In genomic region chr1:202237052-202237451, GRCh38 we compare ENCODE assay signal across 9 cellular contexts. TPM values are rescaled to one million over a fixed set of nuclear protein-coding genes. Genes with fewer than 3 reads are reported as not detected.
DNase-seq lines count a peak whose midpoint lies in the region; ATAC-seq, FAIRE-seq and TF ChIP-seq lines count a peak whose summit lies in the region.
"Had no signal": no experiment of that assay in that cellular context is flagged by ENCODE, and none has a peak within 500 bp of the region (broad histone marks: within the 10 kb centered on the region; RNA-seq: fewer than 3 reads in every experiment).

No MANE protein-coding gene starts in this region.

- TF ChIP-seq CTCF in GM12878 (IDR thresholded peaks at IDR 0.05 in 2 of 3, conservative IDR thresholded peaks at IDR 0.05 in 1 of 3; ENCODE audit: control insufficient read depth in 2 of 3, extremely low read depth in 1 of 3, insufficient read depth in 1 of 3, low read depth in 3 of 3, low read length in 3 of 3) (peak; percentile 42 to 73 (median 51)), lower lobe of right lung (IDR thresholded peaks at IDR 0.05) (peak; percentile 42)

- peak; percentile 98 for ATAC-seq in GM12878
- ATAC-seq in lower lobe of right lung: peak; percentile 64 to 67
- no peak for ATAC-seq in GM21825 (IDR thresholded peaks at IDR 0.05; ENCODE audit: unreplicated experiment)
- no peak for ATAC-seq in HG02623 (IDR thresholded peaks at IDR 0.05; ENCODE audit: unreplicated experiment)

- intact Hi-C loops in GM12878 (cut with micrococcal nuclease; ENCODE audit: unreplicated experiment) (loop anchor here (5.0 kb wide), 1 partner anchor 45 kb away; the partner anchor contains the start of gene LGR6), lower lobe of right lung (cut with DNase I) (no loop called here)

- POLR2A ChIA-PET in HEK293T (lab: Yijun Ruan, JAX): interaction anchor here (1.1 kb wide), 1 partner anchor 12 kb away, joined by 4 read pairs; no protein-coding TSS in a partner anchor
- POLR2A ChIA-PET in GM12878 (lab: Charles Lee): no interaction called here

- RAD21 ChIA-PET in GM12878 (lab: Charles Lee; ENCODE audit: unreplicated experiment): interaction anchor here (0.6 to 1.0 kb wide), 2 partner anchors 43 to 77 kb away, joined by 3 read pairs; partner anchors contain the start of gene LGR6

- TF ChIP-seq RAD21 in GM12878 (IDR thresholded peaks at IDR 0.05; ENCODE audit: insufficient read depth, low read depth, low read length): no peak

- no peak overlapping the region for H3K4me3 ChIP-seq in GM12878
- no peak overlapping the region for H3K4me3 ChIP-seq in lower lobe of right lung

- H3K27ac ChIP-seq in GM12878 (ENCODE audit: control insufficient read depth, insufficient read depth) (no peak overlapping the region), lower lobe of right lung (no peak overlapping the region)

- no peak overlapping the region for H3K9ac ChIP-seq in GM12878 (ENCODE audit: control insufficient read depth, insufficient read depth, low read length)

- TF ChIP-seq POLR2A in GM12878 (IDR thresholded peaks at IDR 0.05; ENCODE audit: low read depth, low read length): no peak

- CTCF ChIA-PET in HEK293T (lab: Yijun Ruan, JAX) (interaction anchor here (0.6 to 2.0 kb wide), 8 partner anchors 8 to 47 kb away, joined by 3 to 9 read pairs (median 4); no protein-coding TSS in a partner anchor), GM12878 (lab: Yijun Ruan, JAX) (interaction anchor here (0.8 to 2.3 kb wide), 7 partner anchors 9 to 477 kb away, joined by 3 to 12 read pairs (median 3); partner anchors contain the start of gene LGR6)

- peaks cover 3% of the 10 kb centered on the region; the same call in 1 of the 2 replicates for H3K4me1 ChIP-seq in GM12878 (ENCODE audit: control insufficient read depth, insufficient read depth, low read length)
- H3K4me1 ChIP-seq in lower lobe of right lung: no peaks in the 10 kb centered on the region

- FAIRE-seq in GM12878 (lab: Jason Lieb, UNC): no peak

- no peaks in the 10 kb centered on the region for H3K9me3 ChIP-seq in GM12878 (replicated peaks; ENCODE audit: control insufficient read depth, insufficient read depth, low read length)
- H3K9me3 ChIP-seq in lower lobe of right lung: no peaks in the 10 kb centered on the region

- in situ Hi-C loops in GM12878 (cut with MboI): no loop called here

- peak; percentile 12 for DNase-seq in DMS79 (lab: John Stamatoyannopoulos, UW)
- peak; percentile 91 for DNase-seq in HEK293T (ENCODE audit: extremely low spot score)
- peak; percentile 29 for DNase-seq in NCI-H82 treated with DMSO at 0.1 percent for 48 hours (lab: John Stamatoyannopoulos, UW; ENCODE audit: unreplicated experiment)
- DNase-seq in GM12878 (ENCODE audit: low read depth, low spot score): no peak
- no peak for DNase-seq in lower lobe of right lung
- DNase-seq in T1000 (lab: John Stamatoyannopoulos, UW): no peak

- H3K4me2 ChIP-seq in GM12878 (ENCODE audit: control insufficient read depth, insufficient read depth): no peak overlapping the region

- SMC1A ChIA-PET in GM12878 (lab: Charles Lee; ENCODE audit: uncharacterized antibody, unreplicated experiment): no interaction called here

- H4K20me1 ChIP-seq in GM12878 (ENCODE audit: control insufficient read depth, insufficient read depth): no peaks in the 10 kb centered on the region

- H2AFZ ChIP-seq in GM12878 (ENCODE audit: control insufficient read depth, low read depth, low read length): no peak overlapping the region

- no peak for TF ChIP-seq EP300 in GM12878 (IDR thresholded peaks at IDR 0.05; ENCODE audit: borderline replicate concordance in 1 of 2, control insufficient read depth in 1 of 2, low read depth in 2 of 2, low read length in 2 of 2)

- H3K79me2 ChIP-seq in GM12878 (ENCODE audit: control insufficient read depth, insufficient read depth, low read length): no peaks in the 10 kb centered on the region

- H3K27me3 ChIP-seq in GM12878 (replicated peaks in 1 of 2; ENCODE audit: control insufficient read depth in 2 of 2, insufficient read depth in 2 of 2, low read length in 1 of 2): no peaks in the 10 kb centered on the region; a peak in 1 of 4 replicates
- peaks cover 15% of the 10 kb centered on the region for H3K27me3 ChIP-seq in lower lobe of right lung (ENCODE audit: low read depth)

- BruUV-seq in GM12878 (replicated peaks; lab: Mats Ljungman, UMichigan): no TSS peak

- WGBS in GM12878 (ENCODE audit: insufficient coverage, insufficient replicate concordance, low lambda C conversion rate, missing lambda C conversion rate): 43% methylated on average over 8 of the region's 8 CpGs

- no peaks in the 10 kb centered on the region for H3K36me3 ChIP-seq in GM12878 (ENCODE audit: control insufficient read depth in 2 of 2, insufficient read depth in 2 of 2, low read length in 1 of 2)
- no peaks in the 10 kb centered on the region for H3K36me3 ChIP-seq in lower lobe of right lung

TF ChIP-seq in HEK293T, 16 proteins besides CTCF, POLR2A, EP300 and RAD21:
- TF ChIP-seq HDGF (IDR thresholded peaks at IDR 0.05; ENCODE audit: borderline replicate concordance) (no peak), FOXK2 (IDR thresholded peaks at IDR 0.05) (no peak), CTBP1 (IDR thresholded peaks at IDR 0.05; ENCODE audit: borderline replicate concordance) (no peak), PKNOX1 (IDR thresholded peaks at IDR 0.05) (no peak), SUZ12 (IDR thresholded peaks at IDR 0.05) (no peak), BHLHE40 (IDR thresholded peaks at IDR 0.05; ENCODE audit: borderline replicate concordance) (no peak), ARNT (IDR thresholded peaks at IDR 0.05) (no peak), FOXM1 (IDR thresholded peaks at IDR 0.05; ENCODE audit: borderline replicate concordance) (no peak; the same call in 1 of the 2 replicates), FOXA1 (IDR thresholded peaks at IDR 0.05) (no peak), TARDBP (IDR thresholded peaks at IDR 0.05) (no peak), SP1 (IDR thresholded peaks at IDR 0.05) (no peak), L3MBTL2 (conservative IDR thresholded peaks at IDR 0.05) (no peak), ZNF384 (IDR thresholded peaks at IDR 0.05) (no peak), ELF4 (IDR thresholded peaks at IDR 0.05) (no peak), NFRKB (IDR thresholded peaks at IDR 0.05) (no peak), LEF1 (IDR thresholded peaks at IDR 0.05; ENCODE audit: borderline replicate concordance) (no peak)

TF ChIP-seq in GM12878, 131 proteins besides CTCF, POLR2A, EP300 and RAD21:
- TF ChIP-seq CHD1 (IDR thresholded peaks at IDR 0.05; ENCODE audit: low read depth, low read length): no peak
- no peak for TF ChIP-seq SIN3A (IDR thresholded peaks at IDR 0.05; ENCODE audit: low read depth, low read length)
- no peak for TF ChIP-seq CEBPB (IDR thresholded peaks at IDR 0.05; ENCODE audit: borderline replicate concordance in 1 of 2, low read depth in 2 of 2, low read length in 2 of 2)
- TF ChIP-seq MEF2B (IDR thresholded peaks at IDR 0.05; ENCODE audit: partially characterized antibody, poor library complexity, severe bottlenecking): no peak
- no peak for TF ChIP-seq GABPA (IDR thresholded peaks at IDR 0.05; ENCODE audit: low read depth)

RNA-seq across cellular contexts. Expression of gene LGR6, which starts 43.5 kb away (rescaled TPM):
- 0.13 TPM in 1 of 2 replicates, not detected in the other for total RNA-seq in GM12878 (2013; cell fraction: nucleolus; rRNA removed)
- total RNA-seq in GM12878 (2014; rRNA removed): 0.05 TPM in 1 of 2 replicates, not detected in the other
- total RNA-seq in GM12878 (2014; rRNA removed; fragmentation: Illumina TruSeq; extraction: Trizol): not detected in 2 replicates
- not detected in 2 replicates for total RNA-seq in GM12878 (2021)
- polyA plus RNA-seq in GM12878 (2011; ENCODE audit: low read depth): not detected
- not detected in 2 replicates for polyA plus RNA-seq in GM12878 (2011; rRNA removed)
- polyA plus RNA-seq in GM12878 (2011; cell fraction: cytosol; rRNA removed): 0.01 and 0.05 TPM in 2 replicates
- polyA plus RNA-seq in GM12878 (2011; cell fraction: nucleus; rRNA removed): 0.12 and 0.19 TPM in 2 replicates
- polyA plus RNA-seq in GM12878 (2012): 0.04 TPM in 1 of 2 replicates, not detected in the other
- polyA plus RNA-seq in GM12878 (2014; fragmentation: Illumina TruSeq; extraction: Trizol): not detected in 2 replicates
- polyA plus RNA-seq in GM12878 (2014; fragmentation: Nextera tagmentation; extraction: Ambion mirVana): not detected
- 0.04 TPM in 1 of 2 replicates, not detected in the other for polyA plus RNA-seq in GM12878 (2014; rRNA removed)
- not detected for polyA plus RNA-seq in GM12878 (2016; fragmentation: Nextera tagmentation; extraction: Ambion mirVana)
- not detected in 2 replicates for polyA minus RNA-seq in GM12878 (2011; rRNA and poly(A)+ RNA removed)
- polyA minus RNA-seq in GM12878 (2011; cell fraction: cytosol; rRNA and poly(A)+ RNA removed): not detected in 2 replicates
- not detected in 2 replicates for polyA minus RNA-seq in GM12878 (2011; cell fraction: nucleus; rRNA and poly(A)+ RNA removed)
- total RNA-seq in lower lobe of right lung: 1.7 TPM
- total RNA-seq: pulmonary artery endothelial cell had no signal

Comparison
In these comparisons a context has a peak if more than half of its experiments do, and no peak if none do; other contexts are left out.
1. DNase-seq: peak in DMS79 (single experiment), HEK293T (single experiment) and NCI-H82 treated with DMSO at 0.1 percent for 48 hours (single experiment); none in GM12878 (single experiment), lower lobe of right lung (single experiment) and T1000 (single experiment).
2. ATAC-seq: peak in GM12878 (single experiment) and lower lobe of right lung (2 of 2); none in GM21825 (single experiment) and HG02623 (single experiment).